ENCODE assay signal across 4 cellular contexts in genomic region chr17:82898976-82899514, GRCh38.
TF ChIP-seq lines count a peak whose summit lies in the region.

No MANE protein-coding gene starts in this region.

TF ChIP-seq in SK-N-SH, 30 proteins besides CTCF, POLR2A, EP300 and RAD21:
- TF ChIP-seq PBX3 (IDR thresholded peaks at IDR 0.05) (no peak), CHD2 (IDR thresholded peaks at IDR 0.05; ENCODE audit: low read length, partially characterized antibody) (no peak), SMC3 (IDR thresholded peaks at IDR 0.05; ENCODE audit: low read depth, low read length) (no peak), TCF12 (IDR thresholded peaks at IDR 0.05) (no peak), EZH2phosphoT487 (IDR thresholded peaks at IDR 0.05; ENCODE audit: borderline replicate concordance, low read depth) (no peak), JUND (IDR thresholded peaks at IDR 0.05) (no peak), RXRA (IDR thresholded peaks at IDR 0.05; ENCODE audit: borderline replicate concordance, low read depth) (no peak), MXI1 (IDR thresholded peaks at IDR 0.05; ENCODE audit: low read depth, low read length) (no peak), FOXM1 (IDR thresholded peaks at IDR 0.05; ENCODE audit: low read depth) (no peak), SIN3A (IDR thresholded peaks at IDR 0.05; ENCODE audit: borderline replicate concordance, low read depth, low read length) (no peak), NFIC (IDR thresholded peaks at IDR 0.05; ENCODE audit: borderline replicate concordance) (no peak), FOSL2 (IDR thresholded peaks at IDR 0.05; ENCODE audit: borderline replicate concordance, low read depth) (no peak), RCOR1 (IDR thresholded peaks at IDR 0.05; ENCODE audit: low read length) (no peak), TAF1 (IDR thresholded peaks at IDR 0.05; ENCODE audit: borderline replicate concordance, low read depth, low read length) (no peak), NRF1 (IDR thresholded peaks at IDR 0.05; ENCODE audit: low read depth, low read length) (no peak)
- TF ChIP-seq, protein P1, sequence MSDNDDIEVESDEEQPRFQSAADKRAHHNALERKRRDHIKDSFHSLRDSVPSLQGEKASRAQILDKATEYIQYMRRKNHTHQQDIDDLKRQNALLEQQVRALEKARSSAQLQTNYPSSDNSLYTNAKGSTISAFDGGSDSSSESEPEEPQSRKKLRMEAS (IDR thresholded peaks at IDR 0.05; ENCODE audit: low read depth) = no peak

TF ChIP-seq in SK-N-SH treated with all-trans-retinoic acid at 6 μM for 48 hours, 23 proteins besides CTCF, POLR2A, EP300 and RAD21 (continues in another document):
- no peak for TF ChIP-seq CREB5 (CRISPR knock-in tag; IDR thresholded peaks at IDR 0.05; ENCODE audit: low read depth)
- TF ChIP-seq ZNF70 (CRISPR knock-in tag; IDR thresholded peaks at IDR 0.05) = no peak
- no peak for TF ChIP-seq ISL1 (CRISPR knock-in tag; IDR thresholded peaks at IDR 0.05)
- TF ChIP-seq PATZ1 (CRISPR knock-in tag; IDR thresholded peaks at IDR 0.05; ENCODE audit: borderline replicate concordance) = no peak
- no peak for TF ChIP-seq CSRNP3 (CRISPR knock-in tag; IDR thresholded peaks at IDR 0.05)
- no peak for TF ChIP-seq ZFP30 (CRISPR knock-in tag; IDR thresholded peaks at IDR 0.05)
- no peak for TF ChIP-seq PPARA (CRISPR knock-in tag; IDR thresholded peaks at IDR 0.05; ENCODE audit: borderline replicate concordance)
- TF ChIP-seq RARB (CRISPR knock-in tag; IDR thresholded peaks at IDR 0.05) = no peak
- no peak for TF ChIP-seq TOX (CRISPR knock-in tag; IDR thresholded peaks at IDR 0.05; ENCODE audit: borderline replicate concordance)
- no peak for TF ChIP-seq ZC3H10 (CRISPR knock-in tag; IDR thresholded peaks at IDR 0.05)
- no peak for TF ChIP-seq ZNF8 (CRISPR knock-in tag; IDR thresholded peaks at IDR 0.05)
- no peak for TF ChIP-seq ARNTL (CRISPR knock-in tag; IDR thresholded peaks at IDR 0.05; ENCODE audit: borderline replicate concordance, low read depth)

TF ChIP-seq in WTC11, 78 proteins besides CTCF, POLR2A, EP300 and RAD21:
- TF ChIP-seq, protein P2, sequence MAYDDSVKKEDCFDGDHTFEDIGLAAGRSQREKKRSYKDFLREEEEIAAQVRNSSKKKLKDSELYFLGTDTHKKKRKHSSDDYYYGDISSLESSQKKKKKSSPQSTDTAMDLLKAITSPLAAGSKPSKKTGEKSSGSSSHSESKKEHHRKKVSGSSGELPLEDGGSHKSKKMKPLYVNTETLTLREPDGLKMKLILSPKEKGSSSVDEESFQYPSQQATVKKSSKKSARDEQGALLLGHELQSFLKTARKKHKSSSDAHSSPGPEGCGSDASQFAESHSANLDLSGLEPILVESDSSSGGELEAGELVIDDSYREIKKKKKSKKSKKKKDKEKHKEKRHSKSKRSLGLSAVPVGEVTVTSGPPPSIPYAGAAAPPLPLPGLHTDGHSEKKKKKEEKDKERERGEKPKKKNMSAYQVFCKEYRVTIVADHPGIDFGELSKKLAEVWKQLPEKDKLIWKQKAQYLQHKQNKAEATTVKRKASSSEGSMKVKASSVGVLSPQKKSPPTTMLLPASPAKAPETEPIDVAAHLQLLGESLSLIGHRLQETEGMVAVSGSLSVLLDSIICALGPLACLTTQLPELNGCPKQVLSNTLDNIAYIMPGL (CRISPR knock-in tag; IDR thresholded peaks at IDR 0.05) = no peak
- no peak for TF ChIP-seq EMX1 (CRISPR knock-in tag; IDR thresholded peaks at IDR 0.05)
- TF ChIP-seq ATF3 (CRISPR knock-in tag; conservative IDR thresholded peaks at IDR 0.05) = no peak
- no peak for TF ChIP-seq ATF1 (CRISPR knock-in tag; IDR thresholded peaks at IDR 0.05)
- TF ChIP-seq E2F4 (CRISPR knock-in tag; IDR thresholded peaks at IDR 0.05; ENCODE audit: borderline replicate concordance, low read depth) = no peak
TF ChIP-seq in WTC11: peak in this region for 0.

TF ChIP-seq in HepG2, 621 proteins besides CTCF, POLR2A, EP300 and RAD21 (continues in another document):
- TF ChIP-seq ZNF558 (CRISPR knock-in tag; IDR thresholded peaks at IDR 0.05; ENCODE audit: borderline replicate concordance) = no peak
- no peak for TF ChIP-seq KLF13 (CRISPR knock-in tag; IDR thresholded peaks at IDR 0.05)
- TF ChIP-seq, protein P3, sequence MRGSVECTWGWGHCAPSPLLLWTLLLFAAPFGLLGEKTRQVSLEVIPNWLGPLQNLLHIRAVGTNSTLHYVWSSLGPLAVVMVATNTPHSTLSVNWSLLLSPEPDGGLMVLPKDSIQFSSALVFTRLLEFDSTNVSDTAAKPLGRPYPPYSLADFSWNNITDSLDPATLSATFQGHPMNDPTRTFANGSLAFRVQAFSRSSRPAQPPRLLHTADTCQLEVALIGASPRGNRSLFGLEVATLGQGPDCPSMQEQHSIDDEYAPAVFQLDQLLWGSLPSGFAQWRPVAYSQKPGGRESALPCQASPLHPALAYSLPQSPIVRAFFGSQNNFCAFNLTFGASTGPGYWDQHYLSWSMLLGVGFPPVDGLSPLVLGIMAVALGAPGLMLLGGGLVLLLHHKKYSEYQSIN (CRISPR knock-in tag; IDR thresholded peaks at IDR 0.05; ENCODE audit: borderline replicate concordance) = no peak
- no peak for TF ChIP-seq FOXM1 (CRISPR knock-in tag; IDR thresholded peaks at IDR 0.05)
- no peak for TF ChIP-seq ATAD3A (CRISPR knock-in tag; IDR thresholded peaks at IDR 0.05)
- TF ChIP-seq ZNF674 (CRISPR knock-in tag; IDR thresholded peaks at IDR 0.05; ENCODE audit: low read depth) = no peak
- TF ChIP-seq, protein P4, sequence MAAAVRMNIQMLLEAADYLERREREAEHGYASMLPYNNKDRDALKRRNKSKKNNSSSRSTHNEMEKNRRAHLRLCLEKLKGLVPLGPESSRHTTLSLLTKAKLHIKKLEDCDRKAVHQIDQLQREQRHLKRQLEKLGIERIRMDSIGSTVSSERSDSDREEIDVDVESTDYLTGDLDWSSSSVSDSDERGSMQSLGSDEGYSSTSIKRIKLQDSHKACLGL (CRISPR knock-in tag; IDR thresholded peaks at IDR 0.05) = no peak
- no peak for TF ChIP-seq ZNF10 (CRISPR knock-in tag; IDR thresholded peaks at IDR 0.05; ENCODE audit: borderline replicate concordance, low read depth)
- TF ChIP-seq, protein P5, sequence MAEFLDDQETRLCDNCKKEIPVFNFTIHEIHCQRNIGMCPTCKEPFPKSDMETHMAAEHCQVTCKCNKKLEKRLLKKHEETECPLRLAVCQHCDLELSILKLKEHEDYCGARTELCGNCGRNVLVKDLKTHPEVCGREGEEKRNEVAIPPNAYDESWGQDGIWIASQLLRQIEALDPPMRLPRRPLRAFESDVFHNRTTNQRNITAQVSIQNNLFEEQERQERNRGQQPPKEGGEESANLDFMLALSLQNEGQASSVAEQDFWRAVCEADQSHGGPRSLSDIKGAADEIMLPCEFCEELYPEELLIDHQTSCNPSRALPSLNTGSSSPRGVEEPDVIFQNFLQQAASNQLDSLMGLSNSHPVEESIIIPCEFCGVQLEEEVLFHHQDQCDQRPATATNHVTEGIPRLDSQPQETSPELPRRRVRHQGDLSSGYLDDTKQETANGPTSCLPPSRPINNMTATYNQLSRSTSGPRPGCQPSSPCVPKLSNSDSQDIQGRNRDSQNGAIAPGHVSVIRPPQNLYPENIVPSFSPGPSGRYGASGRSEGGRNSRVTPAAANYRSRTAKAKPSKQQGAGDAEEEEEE (CRISPR knock-in tag; IDR thresholded peaks at IDR 0.05; ENCODE audit: borderline replicate concordance) = no peak
- no peak for TF ChIP-seq YY1 (IDR thresholded peaks at IDR 0.05; ENCODE audit: insufficient read depth, insufficient replicate concordance, low read depth, low read length)
- TF ChIP-seq TRIM24 (CRISPR knock-in tag; IDR thresholded peaks at IDR 0.05) = no peak
- no peak for TF ChIP-seq MIER2 (CRISPR knock-in tag; IDR thresholded peaks at IDR 0.05)
- peak; percentile 12; the same call in 1 of the 2 replicates for TF ChIP-seq ZNF768 (CRISPR knock-in tag; IDR thresholded peaks at IDR 0.05)
- TF ChIP-seq, protein P6, sequence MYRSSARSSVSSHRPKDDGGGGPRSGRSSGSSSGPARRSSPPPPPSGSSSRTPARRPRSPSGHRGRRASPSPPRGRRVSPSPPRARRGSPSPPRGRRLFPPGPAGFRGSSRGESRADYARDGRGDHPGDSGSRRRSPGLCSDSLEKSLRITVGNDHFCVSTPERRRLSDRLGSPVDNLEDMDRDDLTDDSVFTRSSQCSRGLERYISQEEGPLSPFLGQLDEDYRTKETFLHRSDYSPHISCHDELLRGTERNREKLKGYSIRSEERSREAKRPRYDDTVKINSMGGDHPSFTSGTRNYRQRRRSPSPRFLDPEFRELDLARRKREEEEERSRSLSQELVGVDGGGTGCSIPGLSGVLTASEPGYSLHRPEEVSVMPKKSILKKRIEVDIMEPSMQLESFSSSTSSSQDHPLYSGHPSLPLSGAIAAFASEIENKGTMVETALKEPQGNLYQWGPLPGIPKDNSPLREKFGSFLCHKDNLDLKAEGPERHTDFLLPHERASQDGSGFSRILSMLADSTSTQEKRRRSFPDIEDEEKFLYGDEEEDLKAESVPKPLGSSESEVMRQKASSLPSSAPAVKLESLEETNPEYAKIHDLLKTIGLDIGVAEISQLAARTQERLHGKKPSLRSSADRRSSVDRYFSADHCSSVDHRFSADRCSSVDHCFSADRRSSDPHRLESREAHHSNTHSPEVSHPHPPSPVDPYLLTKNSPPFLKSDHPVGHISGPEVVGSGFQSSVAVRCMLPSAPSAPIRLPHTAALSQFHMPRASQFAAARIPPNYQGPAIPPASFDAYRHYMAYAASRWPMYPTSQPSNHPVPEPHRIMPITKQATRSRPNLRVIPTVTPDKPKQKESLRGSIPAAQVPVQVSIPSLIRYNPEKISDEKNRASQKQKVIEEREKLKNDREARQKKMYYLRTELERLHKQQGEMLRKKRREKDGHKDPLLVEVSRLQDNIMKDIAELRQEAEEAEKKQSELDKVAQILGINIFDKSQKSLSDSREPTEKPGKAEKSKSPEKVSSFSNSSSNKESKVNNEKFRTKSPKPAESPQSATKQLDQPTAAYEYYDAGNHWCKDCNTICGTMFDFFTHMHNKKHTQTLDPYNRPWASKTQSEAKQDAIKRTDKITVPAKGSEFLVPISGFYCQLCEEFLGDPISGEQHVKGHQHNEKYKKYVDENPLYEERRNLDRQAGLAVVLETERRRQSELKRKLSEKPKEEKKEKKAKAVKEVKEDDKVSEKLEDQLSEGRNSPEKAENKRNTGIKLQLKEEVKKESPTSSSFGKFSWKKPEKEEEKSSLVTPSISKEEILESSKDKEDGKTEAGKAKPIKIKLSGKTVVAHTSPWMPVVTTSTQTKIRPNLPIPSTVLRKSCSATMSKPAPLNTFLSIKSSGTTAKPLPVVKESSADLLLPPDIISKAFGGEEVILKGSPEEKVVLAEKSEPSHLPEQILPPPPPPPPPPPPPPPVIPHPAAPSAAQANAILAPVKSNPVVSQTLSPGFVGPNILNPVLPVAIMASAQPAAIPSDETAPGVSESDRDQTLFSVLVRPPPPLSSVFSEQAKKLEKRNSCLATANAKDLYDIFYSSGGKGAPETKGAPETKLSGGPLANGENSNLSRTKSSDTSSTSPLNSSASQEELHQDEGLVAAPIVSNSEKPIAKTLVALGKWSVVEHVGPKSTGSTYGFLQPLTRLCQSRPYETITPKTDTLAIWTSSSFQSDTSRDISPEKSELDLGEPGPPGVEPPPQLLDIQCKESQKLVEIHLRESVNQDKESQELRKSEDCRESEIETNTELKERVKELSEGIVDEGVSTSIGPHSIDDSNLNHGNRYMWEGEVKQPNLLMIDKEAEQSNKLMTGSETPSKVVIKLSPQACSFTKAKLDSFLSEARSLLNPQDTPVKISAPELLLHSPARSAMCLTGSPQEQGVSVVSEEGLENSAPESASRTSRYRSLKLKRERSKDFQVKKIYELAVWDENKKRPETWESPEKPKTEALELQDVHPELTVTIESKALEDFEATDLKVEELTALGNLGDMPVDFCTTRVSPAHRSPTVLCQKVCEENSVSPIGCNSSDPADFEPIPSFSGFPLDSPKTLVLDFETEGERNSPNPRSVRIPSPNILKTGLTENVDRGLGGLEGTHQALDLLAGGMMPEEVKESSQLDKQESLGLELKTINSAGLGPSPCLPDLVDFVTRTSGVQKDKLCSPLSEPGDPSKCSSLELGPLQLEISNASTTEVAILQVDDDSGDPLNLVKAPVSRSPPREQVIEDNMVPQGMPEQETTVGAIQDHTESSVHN (CRISPR knock-in tag; IDR thresholded peaks at IDR 0.05) = 0 out of 2 replicates have a peak, but pooled peaks have one; percentile 52
- TF ChIP-seq, protein P7, sequence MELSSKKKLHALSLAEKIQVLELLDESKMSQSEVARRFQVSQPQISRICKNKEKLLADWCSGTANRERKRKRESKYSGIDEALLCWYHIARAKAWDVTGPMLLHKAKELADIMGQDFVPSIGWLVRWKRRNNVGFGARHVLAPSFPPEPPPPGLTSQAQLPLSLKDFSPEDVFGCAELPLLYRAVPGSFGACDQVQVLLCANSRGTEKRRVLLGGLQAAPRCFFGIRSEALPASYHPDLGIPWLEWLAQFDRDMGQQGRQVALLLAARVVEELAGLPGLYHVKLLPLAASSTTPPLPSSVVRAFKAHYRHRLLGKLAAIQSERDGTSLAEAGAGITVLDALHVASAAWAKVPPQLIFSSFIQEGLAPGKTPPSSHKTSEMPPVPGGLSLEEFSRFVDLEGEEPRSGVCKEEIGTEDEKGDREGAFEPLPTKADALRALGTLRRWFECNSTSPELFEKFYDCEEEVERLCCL (CRISPR knock-in tag; IDR thresholded peaks at IDR 0.05; ENCODE audit: borderline replicate concordance) = no peak
- TF ChIP-seq, protein P8, sequence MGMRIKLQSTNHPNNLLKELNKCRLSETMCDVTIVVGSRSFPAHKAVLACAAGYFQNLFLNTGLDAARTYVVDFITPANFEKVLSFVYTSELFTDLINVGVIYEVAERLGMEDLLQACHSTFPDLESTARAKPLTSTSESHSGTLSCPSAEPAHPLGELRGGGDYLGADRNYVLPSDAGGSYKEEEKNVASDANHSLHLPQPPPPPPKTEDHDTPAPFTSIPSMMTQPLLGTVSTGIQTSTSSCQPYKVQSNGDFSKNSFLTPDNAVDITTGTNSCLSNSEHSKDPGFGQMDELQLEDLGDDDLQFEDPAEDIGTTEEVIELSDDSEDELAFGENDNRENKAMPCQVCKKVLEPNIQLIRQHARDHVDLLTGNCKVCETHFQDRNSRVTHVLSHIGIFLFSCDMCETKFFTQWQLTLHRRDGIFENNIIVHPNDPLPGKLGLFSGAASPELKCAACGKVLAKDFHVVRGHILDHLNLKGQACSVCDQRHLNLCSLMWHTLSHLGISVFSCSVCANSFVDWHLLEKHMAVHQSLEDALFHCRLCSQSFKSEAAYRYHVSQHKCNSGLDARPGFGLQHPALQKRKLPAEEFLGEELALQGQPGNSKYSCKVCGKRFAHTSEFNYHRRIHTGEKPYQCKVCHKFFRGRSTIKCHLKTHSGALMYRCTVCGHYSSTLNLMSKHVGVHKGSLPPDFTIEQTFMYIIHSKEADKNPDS (CRISPR knock-in tag; IDR thresholded peaks at IDR 0.05) = no peak
- no peak for TF ChIP-seq RBM39 (IDR thresholded peaks at IDR 0.05; ENCODE audit: low read depth, low read length, poor library complexity, severe bottlenecking)
- TF ChIP-seq PAWR (CRISPR knock-in tag; IDR thresholded peaks at IDR 0.05; ENCODE audit: borderline replicate concordance) = no peak
- TF ChIP-seq MTA1 (CRISPR knock-in tag; IDR thresholded peaks at IDR 0.05; ENCODE audit: borderline replicate concordance) = peak; percentile 34; the same call in 1 of the 2 replicates
- no peak for TF ChIP-seq PPARG (CRISPR knock-in tag; conservative IDR thresholded peaks at IDR 0.05)
- no peak for TF ChIP-seq SAP130 (CRISPR knock-in tag; IDR thresholded peaks at IDR 0.05; ENCODE audit: low read depth)
- no peak for TF ChIP-seq RBAK (CRISPR knock-in tag; IDR thresholded peaks at IDR 0.05)
- TF ChIP-seq CENPX (CRISPR knock-in tag; IDR thresholded peaks at IDR 0.05) = no peak
- no peak for TF ChIP-seq TCF7L2 (IDR thresholded peaks at IDR 0.05; ENCODE audit: low read depth, low read length)
- no peak for TF ChIP-seq GATA4 (IDR thresholded peaks at IDR 0.05; ENCODE audit: borderline replicate concordance, low read depth)
- no peak for TF ChIP-seq HMG20A (CRISPR knock-in tag; IDR thresholded peaks at IDR 0.05; ENCODE audit: borderline replicate concordance)
